Comparison of ENCODE assay signal across 8 cellular contexts in genomic region chr4:186669159-186669720, GRCh38. TPM values are rescaled to one million over a fixed set of nuclear protein-coding genes. Genes with fewer than 3 reads are reported as not detected.
DNase-seq lines count a peak whose midpoint lies in the region; ATAC-seq, FAIRE-seq and TF ChIP-seq lines count a peak whose summit lies in the region.

No MANE protein-coding gene starts in this region.

- ATAC-seq in lower lobe of right lung (peak; percentile 39 to 61), T-helper 17 cell (no peak)
- no peak for ATAC-seq in activated CD4-positive, CD25-positive, alpha-beta regulatory T cell treated with anti-CD3 and anti-CD28 coated beads, Interleukin-2, amount 50 U/mL, for 24 hours

- TF ChIP-seq CTCF in lower lobe of right lung (IDR thresholded peaks at IDR 0.05), result peak; percentile 46

- no peaks in the 10 kb centered on the region for H3K36me3 ChIP-seq in lower lobe of right lung
- H3K36me3 ChIP-seq in MG63, result no peaks in the 10 kb centered on the region

- H3K9me3 ChIP-seq in lower lobe of right lung, result no peaks in the 10 kb centered on the region
- no peaks in the 10 kb centered on the region for H3K9me3 ChIP-seq in MG63
- H3K9me3 ChIP-seq in T-helper 17 cell (ENCODE audit: control insufficient read depth, low read length, poor library complexity, severe bottlenecking), result peaks cover 3% of the 10 kb centered on the region

- H3K27me3 Mint-ChIP-seq in T-helper 17 cell, result peaks cover 5% of the 10 kb centered on the region

- H3K4me1 ChIP-seq in lower lobe of right lung, result no peaks in the 10 kb centered on the region

- H3K27me3 ChIP-seq in lower lobe of right lung (ENCODE audit: low read depth) (no peaks in the 10 kb centered on the region), MG63 (no peaks in the 10 kb centered on the region)

- H3K27ac ChIP-seq in lower lobe of right lung, result no peak overlapping the region

- no peak overlapping the region for H3K4me3 Mint-ChIP-seq in T-helper 17 cell

- DNase-seq in AG20443 (ENCODE audit: low spot score) (peak; percentile 60), MV-4-11 (lab: John Stamatoyannopoulos, UW) (peak; percentile 30), dermis blood vessel endothelial cell (peak; percentile 35), lower lobe of right lung (no peak), MG63 (no peak), urothelium cell line (ENCODE audit: low spot score) (no peak), T-helper 17 cell (no peak)

- intact Hi-C loops in lower lobe of right lung (cut with DNase I), result no loop called here

- H3K27ac Mint-ChIP-seq in T-helper 17 cell, result no peak overlapping the region

- H3K4me3 ChIP-seq in lower lobe of right lung (no peak overlapping the region), MG63 (no peak overlapping the region)

- no peaks in the 10 kb centered on the region for H3K4me1 Mint-ChIP-seq in T-helper 17 cell

- no peak for FAIRE-seq in urothelium cell line (lab: Jason Lieb, UNC)

- H3K36me3 Mint-ChIP-seq in T-helper 17 cell (ENCODE audit: low read depth), result no peaks in the 10 kb centered on the region

RNA-seq across cellular contexts. Expression of gene FAT1, which starts 54.4 kb away (rescaled TPM):
- 2.8 and 16.0 TPM in 2 replicates for total RNA-seq in dermis blood vessel endothelial cell
- 106 TPM for total RNA-seq in lower lobe of right lung
- total RNA-seq in MG63 (2014; rRNA removed; shearing (Covaris generic); ENCODE audit: low replicate concordance), result 6.4 and 10.6 TPM in 2 replicates
- total RNA-seq in T-helper 17 cell, result not detected

Comparison
In these comparisons a context has a peak if more than half of its experiments do, and no peak if none do; other contexts are left out.
1. DNase-seq: peak in AG20443 (single experiment), MV-4-11 (single experiment) and dermis blood vessel endothelial cell (single experiment); none in lower lobe of right lung (single experiment), MG63 (single experiment), urothelium cell line (single experiment) and T-helper 17 cell (0 of 3).
2. ATAC-seq: peak in lower lobe of right lung (2 of 2); none in T-helper 17 cell (single experiment) and activated CD4-positive, CD25-positive, alpha-beta regulatory T cell treated with anti-CD3 and anti-CD28 coated beads, Interleukin-2, amount 50 U/mL, for 24 hours (0 of 2).